ENCODE assay signal across 9 cellular contexts in genomic region chr5:132662925-132663770, GRCh38. TPM values are rescaled to one million over a fixed set of nuclear protein-coding genes. Genes with fewer than 3 reads are reported as not detected.
DNase-seq lines count a peak whose midpoint lies in the region; ATAC-seq and TF ChIP-seq lines count a peak whose summit lies in the region.
"Had no signal": no experiment of that assay in that cellular context is flagged by ENCODE, and none has a peak within 500 bp of the region (broad histone marks: within the 10 kb centered on the region; RNA-seq: fewer than 3 reads in every experiment).

No MANE protein-coding gene starts in this region.

- no TSS peak for BruUV-seq in mammary epithelial cell (replicated peaks; lab: Mats Ljungman, UMichigan)

- 74% methylated on average over 15 of the region's 25 CpGs for WGBS in mammary epithelial cell (ENCODE audit: low coverage, missing lambda C conversion rate)

- H3K36me3 ChIP-seq in mammary epithelial cell (ENCODE audit: insufficient read depth, low read length) = no peaks in the 10 kb centered on the region
- H3K36me3 ChIP-seq: lower lobe of right lung had no signal

- no peaks in the 10 kb centered on the region for H3K9me3 ChIP-seq in mammary epithelial cell (replicated peaks; ENCODE audit: insufficient read depth, low read length)
- H3K9me3 ChIP-seq: lower lobe of right lung had no signal

- no peaks in the 10 kb centered on the region for H3K27me3 ChIP-seq in mammary epithelial cell (ENCODE audit: insufficient read depth, low read length)

- H3K79me2 ChIP-seq in mammary epithelial cell (ENCODE audit: insufficient read depth, low read length) = no peaks in the 10 kb centered on the region

- H2AFZ ChIP-seq in mammary epithelial cell (ENCODE audit: low read depth, low read length) = no peak overlapping the region

- no peak overlapping the region for H3K9ac ChIP-seq in mammary epithelial cell (ENCODE audit: insufficient read depth, low read length)

- peak; percentile 51 for ATAC-seq in GM18508 (IDR thresholded peaks at IDR 0.05; ENCODE audit: insufficient read depth, unreplicated experiment)
- ATAC-seq in GM21576 (IDR thresholded peaks at IDR 0.05; ENCODE audit: unreplicated experiment) = peak; percentile 55

- intact Hi-C loops in mammary epithelial cell (cut with micrococcal nuclease) = no loop called here

- H3K4me3 ChIP-seq in mammary epithelial cell (replicated peaks in 1 of 3; ENCODE audit: insufficient read depth in 1 of 3, low read depth in 2 of 3, low read length in 3 of 3) = no peak overlapping the region
- H3K4me3 ChIP-seq: lower lobe of right lung had no signal

- peaks cover 4% of the 10 kb centered on the region for H3K27me3 Mint-ChIP-seq in activated naive CD8-positive, alpha-beta T cell treated with anti-CD3 and anti-CD28 coated beads for 36 hours

- dilution Hi-C loops in mammary epithelial cell (cut with HindIII; ENCODE audit: low sequenced_read_pairs) = no loop called here

- no peak overlapping the region for H3K4me2 ChIP-seq in mammary epithelial cell (ENCODE audit: insufficient read depth, low read depth, low read length)

- no peaks in the 10 kb centered on the region for H3K4me1 ChIP-seq in mammary epithelial cell (ENCODE audit: insufficient read depth, low read length)
- H3K4me1 ChIP-seq: lower lobe of right lung had no signal

- no peak for TF ChIP-seq CTCF in mammary epithelial cell (conservative IDR thresholded peaks at IDR 0.05 in 1 of 2, IDR thresholded peaks at IDR 0.05 in 1 of 2; ENCODE audit: extremely low read depth in 1 of 2, insufficient read depth in 1 of 2, low read depth in 1 of 2, low read length in 2 of 2)

- H3K4me1 Mint-ChIP-seq in activated naive CD8-positive, alpha-beta T cell treated with anti-CD3 and anti-CD28 coated beads for 36 hours = peaks cover 24% of the 10 kb centered on the region

- H4K20me1 ChIP-seq in mammary epithelial cell (ENCODE audit: insufficient read depth, low read length) = no peaks in the 10 kb centered on the region

- H3K36me3 Mint-ChIP-seq in activated naive CD8-positive, alpha-beta T cell treated with anti-CD3 and anti-CD28 coated beads for 36 hours = no peaks in the 10 kb centered on the region

- in situ Hi-C loops in mammary epithelial cell (cut with MboI; ENCODE audit: low sequenced_read_pairs in 2 of 2) = no loop called here

- H3K27ac Mint-ChIP-seq in activated naive CD8-positive, alpha-beta T cell treated with anti-CD3 and anti-CD28 coated beads for 36 hours = peak overlapping the region; percentile 59

- DNase-seq in HT-29 (ENCODE audit: low spot score) (peak; percentile 24), NCI-H1694 (lab: John Stamatoyannopoulos, UW) (no peak), DMS79 treated with DMSO at 0.1 percent for 48 hours (lab: John Stamatoyannopoulos, UW) (no peak), NCI-H2081 treated with DMSO at 0.1 percent for 48 hours (lab: John Stamatoyannopoulos, UW) (no peak), mammary epithelial cell (no peak)
- peak; percentile 42 for DNase-seq in activated naive CD8-positive, alpha-beta T cell treated with anti-CD3 and anti-CD28 coated beads for 36 hours
- DNase-seq: lower lobe of right lung had no signal

- no peak overlapping the region for H3K27ac ChIP-seq in mammary epithelial cell (ENCODE audit: insufficient read depth, low read depth, low read length)
- H3K27ac ChIP-seq: lower lobe of right lung had no signal

- H3K9me3 Mint-ChIP-seq in activated naive CD8-positive, alpha-beta T cell treated with anti-CD3 and anti-CD28 coated beads for 36 hours = no peaks in the 10 kb centered on the region

- CTCF ChIA-PET in mammary epithelial cell (lab: Charles Lee; ENCODE audit: low non-redundant PET) = no interaction called here

- H3K4me3 Mint-ChIP-seq in activated naive CD8-positive, alpha-beta T cell treated with anti-CD3 and anti-CD28 coated beads for 36 hours = no peak overlapping the region

RNA-seq across cellular contexts. Expression of gene IL13, which starts 5.2 kb away (rescaled TPM):
- total RNA-seq in HT-29 (2014; rRNA removed; shearing (Covaris generic)) = not detected in 2 replicates
- total RNA-seq in activated naive CD8-positive, alpha-beta T cell treated with anti-CD3 and anti-CD28 coated beads for 36 hours = under 1 TPM; 0.44 to 0.72 TPM
- total RNA-seq in mammary epithelial cell = not detected
- not detected for polyA plus RNA-seq in mammary epithelial cell
- not detected for polyA minus RNA-seq in mammary epithelial cell
- total RNA-seq: lower lobe of right lung had no signal

RNA-seq across cellular contexts. Expression of gene IL4, which starts 10.6 kb away (rescaled TPM):
- total RNA-seq in HT-29 (2014; rRNA removed; shearing (Covaris generic)) = not detected in 2 replicates
- total RNA-seq in activated naive CD8-positive, alpha-beta T cell treated with anti-CD3 and anti-CD28 coated beads for 36 hours = not detected
- total RNA-seq in mammary epithelial cell = not detected
- polyA plus RNA-seq in mammary epithelial cell = not detected
- not detected for polyA minus RNA-seq in mammary epithelial cell
- total RNA-seq: lower lobe of right lung had no signal

Comparison
In these comparisons a context has a peak if more than half of its experiments do, and no peak if none do; other contexts are left out.
1. DNase-seq: peak in HT-29 (single experiment) and activated naive CD8-positive, alpha-beta T cell treated with anti-CD3 and anti-CD28 coated beads for 36 hours (single experiment); none in NCI-H1694 (single experiment), DMS79 treated with DMSO at 0.1 percent for 48 hours (single experiment), NCI-H2081 treated with DMSO at 0.1 percent for 48 hours (single experiment) and mammary epithelial cell (single experiment).